Comparison of ENCODE assay signal across 9 cellular contexts in the genomic region with DNA sequence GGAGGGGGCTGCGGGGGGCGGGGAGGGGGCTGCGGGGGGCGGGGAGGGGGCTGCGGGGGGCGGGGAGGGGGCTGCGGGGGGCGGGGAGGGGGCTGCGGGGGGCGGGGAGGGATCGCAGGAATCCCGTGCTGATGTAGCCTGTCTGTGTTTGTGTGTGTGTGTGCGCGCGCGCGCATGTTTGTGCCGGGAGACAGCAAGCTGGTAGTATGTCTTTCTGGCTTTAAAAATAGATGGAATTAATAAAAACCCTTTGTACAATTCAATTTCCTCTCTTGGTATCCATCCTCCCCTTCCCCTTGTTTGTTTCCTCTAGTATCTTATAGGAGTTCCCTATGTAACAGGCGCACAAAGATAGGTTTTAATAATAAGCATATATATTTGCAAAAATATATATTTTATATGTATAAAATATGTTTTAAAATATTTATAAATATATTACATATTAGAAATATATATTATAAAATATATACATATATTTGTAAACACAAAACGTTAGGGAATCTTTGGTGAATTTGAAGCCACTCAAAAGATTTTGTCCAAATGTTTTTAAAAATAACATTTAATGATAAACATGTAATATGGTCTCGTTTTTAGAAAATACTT. TPM values are rescaled to one million over a fixed set of nuclear protein-coding genes. Genes with fewer than 3 reads are reported as not detected.
DNase-seq lines count a peak whose midpoint lies in the region; ATAC-seq, FAIRE-seq and TF ChIP-seq lines count a peak whose summit lies in the region.
"Had no signal": no experiment of that assay in that cellular context is flagged by ENCODE, and none has a peak within 500 bp of the region (broad histone marks: within the 10 kb centered on the region; RNA-seq: fewer than 3 reads in every experiment).

No MANE protein-coding gene starts in this region.

- ATAC-seq in K562 = no peak
- no peak for ATAC-seq in GM19455 (IDR thresholded peaks at IDR 0.05; ENCODE audit: unreplicated experiment)

- no peaks in the 10 kb centered on the region for H3K9me3 ChIP-seq in K562 (replicated peaks; ENCODE audit: control insufficient read depth, insufficient read depth, low read depth, low read length)
- H3K9me3 ChIP-seq in thyroid gland = no peaks in the 10 kb centered on the region
- H3K9me3 ChIP-seq: adrenal gland had no signal

- TF ChIP-seq EP300 in K562 (IDR thresholded peaks at IDR 0.05; ENCODE audit: low read length) = no peak

- H3K36me3 ChIP-seq in K562 (ENCODE audit: control insufficient read depth, insufficient read depth, low read length) = no peaks in the 10 kb centered on the region
- no peaks in the 10 kb centered on the region for H3K36me3 ChIP-seq in thyroid gland
- H3K36me3 ChIP-seq: adrenal gland had no signal

- DNase-seq in NCI-H1417 (lab: John Stamatoyannopoulos, UW) (peak; percentile 61 to 75 (median 68)), NCI-H1417 treated with DMSO at 0.1 percent for 48 hours (lab: John Stamatoyannopoulos, UW) (no peak), K562 (ENCODE audit: extremely low read depth in 1 of 4, low spot score in 3 of 4) (no peak), iris pigment epithelial cell (ENCODE audit: low read depth) (peak; percentile 57), thyroid gland (peak; percentile 9 to 23), pons (ENCODE audit: low spot score) (no peak), COLO668 (lab: John Stamatoyannopoulos, UW; ENCODE audit: unreplicated experiment) (no peak)

- no peak overlapping the region for H3K4me3 ChIP-seq in K562
- H3K4me3 ChIP-seq in thyroid gland (replicated peaks in 1 of 3) = peak overlapping the region in 2 of 3 donors; percentile 30 to 56

- no peak overlapping the region for H2AFZ ChIP-seq in K562 (ENCODE audit: low read depth, low read length)

- no peaks in the 10 kb centered on the region for H3K79me2 ChIP-seq in K562 (ENCODE audit: control insufficient read depth, insufficient read depth, low read length)

- BruUV-seq in K562 (replicated peaks; lab: Mats Ljungman, UMichigan) = no TSS peak

- POLR2A ChIA-PET in K562 (lab: Yijun Ruan, JAX) = no interaction called here

- CTCF ChIA-PET in K562 (lab: Yijun Ruan, JAX; ENCODE audit: low intra/inter-chr PET ratio) = no interaction called here

- intact Hi-C loops in K562 (cut with micrococcal nuclease) = no loop called here
- intact Hi-C loops in thyroid gland (cut with DNase I) = no loop called here

- no peak for TF ChIP-seq CTCF in K562 (IDR thresholded peaks at IDR 0.05 in 2 of 3, conservative IDR thresholded peaks at IDR 0.05 in 1 of 3; ENCODE audit: insufficient read depth in 2 of 3, low read depth in 1 of 3, low read length in 3 of 3)
- TF ChIP-seq CTCF in thyroid gland (IDR thresholded peaks at IDR 0.05) = no peak

- no peak overlapping the region for H3K9ac ChIP-seq in K562 (ENCODE audit: insufficient read depth in 1 of 2, low read depth in 2 of 2, low read length in 2 of 2)

- TF ChIP-seq RAD21 in K562 (CRISPR knock-in tag; conservative IDR thresholded peaks at IDR 0.05 in 1 of 2, IDR thresholded peaks at IDR 0.05 in 1 of 2) = no peak

- FAIRE-seq in K562 (lab: Jason Lieb, UNC) = no peak

- peaks cover 0 to 9% of the 10 kb centered on the region in 2 experiments; a peak in 3 of 5 replicates for H3K4me1 ChIP-seq in K562 (replicated peaks in 1 of 2; ENCODE audit: control insufficient read depth in 2 of 2, insufficient read depth in 2 of 2, low read length in 2 of 2)
- H3K4me1 ChIP-seq in thyroid gland = no peaks in the 10 kb centered on the region
- H3K4me1 ChIP-seq: adrenal gland had no signal

- no peak for TF ChIP-seq POLR2A in K562 (conservative IDR thresholded peaks at IDR 0.05)
- TF ChIP-seq POLR2A in thyroid gland (IDR thresholded peaks at IDR 0.05) = no peak

- no peak overlapping the region for H3K27ac ChIP-seq in K562 (ENCODE audit: extremely low read depth, low read depth, low read length)
- H3K27ac ChIP-seq in thyroid gland = no peak overlapping the region

- in situ Hi-C loops in K562 (cut with MboI) = no loop called here

- no peaks in the 10 kb centered on the region for H4K20me1 ChIP-seq in K562 (replicated peaks; ENCODE audit: control insufficient read depth, insufficient read depth, low read length)

- no peaks in the 10 kb centered on the region for H3K9me1 ChIP-seq in K562 (ENCODE audit: control insufficient read depth, insufficient read depth, low read length)

- 1% methylated on average over 9 of the region's 21 CpGs for WGBS in K562 (ENCODE audit: insufficient coverage, low coverage, missing lambda C conversion rate)
- 7 to 9% methylated on average over 15 to 17 of the region's 21 CpGs for WGBS in thyroid gland, 2 donors

- no peak overlapping the region for H3K4me2 ChIP-seq in K562 (ENCODE audit: insufficient read depth, low read length)

- H3K27me3 ChIP-seq in K562 (ENCODE audit: control insufficient read depth in 2 of 2, insufficient read depth in 2 of 2, low read length in 2 of 2) (peaks cover 0 to 3% of the 10 kb centered on the region in 2 experiments; a peak in 2 of 5 replicates), thyroid gland (no peaks in the 10 kb centered on the region)
- H3K27me3 ChIP-seq: adrenal gland had no signal

TF ChIP-seq in K562, 482 proteins besides CTCF, POLR2A, EP300 and RAD21:
- TF ChIP-seq, protein P1, sequence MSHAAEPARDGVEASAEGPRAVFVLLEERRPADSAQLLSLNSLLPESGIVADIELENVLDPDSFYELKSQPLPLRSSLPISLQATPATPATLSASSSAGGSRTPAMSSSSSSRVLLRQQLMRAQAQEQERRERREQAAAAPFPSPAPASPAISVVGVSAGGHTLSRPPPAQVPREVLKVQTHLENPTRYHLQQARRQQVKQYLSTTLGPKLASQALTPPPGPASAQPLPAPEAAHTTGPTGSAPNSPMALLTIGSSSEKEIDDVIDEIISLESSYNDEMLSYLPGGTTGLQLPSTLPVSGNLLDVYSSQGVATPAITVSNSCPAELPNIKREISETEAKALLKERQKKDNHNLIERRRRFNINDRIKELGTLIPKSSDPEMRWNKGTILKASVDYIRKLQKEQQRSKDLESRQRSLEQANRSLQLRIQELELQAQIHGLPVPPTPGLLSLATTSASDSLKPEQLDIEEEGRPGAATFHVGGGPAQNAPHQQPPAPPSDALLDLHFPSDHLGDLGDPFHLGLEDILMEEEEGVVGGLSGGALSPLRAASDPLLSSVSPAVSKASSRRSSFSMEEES (CRISPR knock-in tag; IDR thresholded peaks at IDR 0.05) = no peak
- TF ChIP-seq, protein P2, sequence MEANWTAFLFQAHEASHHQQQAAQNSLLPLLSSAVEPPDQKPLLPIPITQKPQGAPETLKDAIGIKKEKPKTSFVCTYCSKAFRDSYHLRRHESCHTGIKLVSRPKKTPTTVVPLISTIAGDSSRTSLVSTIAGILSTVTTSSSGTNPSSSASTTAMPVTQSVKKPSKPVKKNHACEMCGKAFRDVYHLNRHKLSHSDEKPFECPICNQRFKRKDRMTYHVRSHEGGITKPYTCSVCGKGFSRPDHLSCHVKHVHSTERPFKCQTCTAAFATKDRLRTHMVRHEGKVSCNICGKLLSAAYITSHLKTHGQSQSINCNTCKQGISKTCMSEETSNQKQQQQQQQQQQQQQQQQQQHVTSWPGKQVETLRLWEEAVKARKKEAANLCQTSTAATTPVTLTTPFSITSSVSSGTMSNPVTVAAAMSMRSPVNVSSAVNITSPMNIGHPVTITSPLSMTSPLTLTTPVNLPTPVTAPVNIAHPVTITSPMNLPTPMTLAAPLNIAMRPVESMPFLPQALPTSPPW (CRISPR knock-in tag; IDR thresholded peaks at IDR 0.05) = peak; percentile 11; the same call in 1 of the 2 replicates

RNA-seq across cellular contexts. Expression of a gene that starts 0.8 kb away (rescaled TPM):
- 14.9 and 62.8 TPM in 2 replicates for total RNA-seq in K562 (2011; cell fraction: chromatin; rRNA removed; ENCODE audit: low replicate concordance)
- 6.2 and 17.1 TPM in 2 replicates for total RNA-seq in K562 (2011; cell fraction: nucleolus; rRNA removed)
- total RNA-seq in K562 (2011; cell fraction: nucleoplasm; rRNA removed) = 35.0 and 66.4 TPM in 2 replicates
- total RNA-seq in K562 (2014; rRNA removed) (12.0 and 12.9 TPM in 2 replicates), K562 (2014; rRNA removed; fragmentation: Illumina TruSeq; extraction: Trizol) (15.2 and 16.9 TPM in 2 replicates), K562 (2015; rRNA removed; fragmentation: Illumina TruSeq; extraction: Trizol) (20.8 and 22.6 TPM in 2 replicates), K562 (2021) (10.8 and 12.6 TPM in 2 replicates), thyroid gland (10 to 100 TPM; 20.8 to 70.3 (median 52.4) TPM)
- polyA plus RNA-seq in K562 (2011; rRNA removed) (7.2 and 8.0 TPM in 2 replicates), K562 (2014; fragmentation: Illumina TruSeq; extraction: Trizol) (11.2 and 15.4 TPM in 2 replicates), K562 (2014; fragmentation: Nextera tagmentation; extraction: Ambion mirVana) (10 to 100 TPM in 1 of 2 experiments, 1 to 10 TPM in 1; 8.3 to 19.6 TPM), K562 (2014; rRNA removed) (14.0 and 15.1 TPM in 2 replicates)
- 4.0 and 5.0 TPM in 2 replicates for polyA plus RNA-seq in K562 (2011; cell fraction: cytosol; rRNA removed)
- polyA plus RNA-seq in K562 (2011; cell fraction: nucleus; rRNA removed) = 4.2 and 5.0 TPM in 2 replicates
- polyA plus RNA-seq in K562 (2012) = 10.0 and 12.2 TPM in 2 replicates
- polyA minus RNA-seq in K562 (2011; rRNA and poly(A)+ RNA removed) = 24.0 and 25.6 TPM in 2 replicates
- polyA minus RNA-seq in K562 (2011; cell fraction: cytosol; rRNA and poly(A)+ RNA removed) = 2.5 and 3.0 TPM in 2 replicates
- 15.9 and 26.0 TPM in 2 replicates for polyA minus RNA-seq in K562 (2011; cell fraction: nucleus; rRNA and poly(A)+ RNA removed)

Comparison
In these comparisons a context has a peak if more than half of its experiments do, and no peak if none do; other contexts are left out.
1. DNase-seq: peak in NCI-H1417 (3 of 3), iris pigment epithelial cell (single experiment) and thyroid gland (2 of 2); none in NCI-H1417 treated with DMSO at 0.1 percent for 48 hours (single experiment), K562 (0 of 4), pons (single experiment) and COLO668 (single experiment).